9 cellular contexts compared by ENCODE assay signal in genomic region chr16:47276522-47276921, GRCh38.
"Had no signal": no experiment of that assay in that cellular context is flagged by ENCODE, and none has a peak within 500 bp of the region (broad histone marks: within the 10 kb centered on the region; RNA-seq: fewer than 3 reads in every experiment).

No MANE protein-coding gene starts in this region.

- H3K9ac ChIP-seq: GM23248 had no signal

- H3K4me3 ChIP-seq: GM23248, HAP-1 had no signal

- H3K36me3 ChIP-seq: HAP-1 had no signal

- H2AFZ ChIP-seq: GM23248 had no signal

- H3K27ac ChIP-seq: GM23248, HL-60 had no signal

- DNase-seq: GM23248, GOT3, H7, HFFc6, KBM-7 had no signal

- H3K9me3 ChIP-seq: HAP-1 had no signal

- ATAC-seq: HCT116, HepG2 had no signal
